ENCODE assay signal across 19 cellular contexts in the genomic region with DNA sequence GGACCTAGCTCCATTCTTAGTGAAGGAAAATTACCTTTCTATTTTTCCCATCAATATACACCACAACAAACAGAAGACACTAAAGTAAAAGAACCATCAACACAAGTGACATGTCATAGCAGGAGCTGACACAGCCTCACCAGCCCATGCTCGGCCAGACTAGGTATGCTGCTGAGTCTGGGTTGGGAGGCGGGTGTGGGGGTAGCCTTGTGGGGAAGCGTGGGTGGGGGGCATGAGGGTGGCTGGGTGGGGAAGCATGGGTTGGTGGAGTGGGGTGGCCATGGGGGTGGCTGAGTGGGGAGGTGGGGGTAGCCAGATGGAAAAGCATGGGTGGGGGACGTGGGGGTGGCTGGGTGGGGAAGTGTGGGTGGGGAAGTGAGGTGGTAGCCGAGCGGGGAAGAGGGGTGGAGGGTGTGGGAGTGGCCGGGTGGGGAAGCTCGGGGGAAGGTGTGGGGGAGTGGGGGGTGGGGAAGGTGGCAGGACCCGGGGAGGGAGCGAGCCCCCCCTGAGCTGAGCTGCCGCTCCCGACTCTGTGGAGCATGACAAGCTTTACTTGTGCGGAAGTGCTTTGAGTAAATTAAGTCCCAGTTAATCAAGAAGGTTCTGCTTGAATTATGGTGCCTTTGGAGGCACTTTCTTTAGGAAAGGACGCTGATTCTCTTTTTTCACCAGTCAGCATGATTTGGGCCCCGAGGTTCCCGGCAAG.
DNase-seq lines count a peak whose midpoint lies in the region; ATAC-seq and TF ChIP-seq lines count a peak whose summit lies in the region.
"Had no signal": no experiment of that assay in that cellular context is flagged by ENCODE, and none has a peak within 500 bp of the region (broad histone marks: within the 10 kb centered on the region; RNA-seq: fewer than 3 reads in every experiment).

No MANE protein-coding gene starts in this region.

- no peaks in the 10 kb centered on the region for H3K9me3 Mint-ChIP-seq in activated T-cell treated with anti-CD3 and anti-CD28 coated beads, Interleukin-2, amount 50 U/mL, for 72 hours
- H3K9me3 Mint-ChIP-seq in activated T-cell treated with anti-CD3 and anti-CD28 coated beads, Interleukin-2, amount 50 U/mL, for 24 hours, result no peaks in the 10 kb centered on the region
- peaks cover 0 to 3% (median 0%) of the 10 kb centered on the region in 11 donors for H3K9me3 Mint-ChIP-seq in naive thymus-derived CD4-positive, alpha-beta T cell
- H3K9me3 Mint-ChIP-seq: activated naive CD4-positive, alpha-beta T cell treated with anti-CD3 and anti-CD28 coated beads, Interleukin-2, amount 10 ng/mL, durations not matched to agents 7 days and 5 days; CD4-positive, CD25-positive, alpha-beta regulatory T cell had no signal

- peaks cover 4% of the 10 kb centered on the region for H3K27me3 Mint-ChIP-seq in activated T-cell treated with anti-CD3 and anti-CD28 coated beads, Interleukin-2, amount 50 U/mL, for 72 hours (ENCODE audit: low read depth)
- peaks cover 14% of the 10 kb centered on the region for H3K27me3 Mint-ChIP-seq in activated T-cell treated with anti-CD3 and anti-CD28 coated beads, Interleukin-2, amount 50 U/mL, for 24 hours
- peaks cover 4 to 24% (median 6%) of the 10 kb centered on the region in 5 donors for H3K27me3 Mint-ChIP-seq in naive thymus-derived CD4-positive, alpha-beta T cell
- H3K27me3 Mint-ChIP-seq: CD4-positive, CD25-positive, alpha-beta regulatory T cell had no signal

- no peak overlapping the region for H3K4me3 ChIP-seq in naive thymus-derived CD4-positive, alpha-beta T cell (ENCODE audit: low read length)
- H3K4me3 ChIP-seq in upper lobe of right lung (no peak overlapping the region), right atrium auricular region (no peak overlapping the region)
- H3K4me3 ChIP-seq: left lung, MG63, mucosa of descending colon, SJSA1, testis had no signal

- ATAC-seq in activated T-cell treated with anti-CD3 and anti-CD28 coated beads, Interleukin-2, amount 50 U/mL, for 72 hours (replicated peaks in 1 of 2), result peak; percentile 11 to 25
- no peak for ATAC-seq in naive thymus-derived CD4-positive, alpha-beta T cell
- ATAC-seq in upper lobe of right lung, result no peak
- ATAC-seq: left lung, mucosa of descending colon had no signal

- DNase-seq in activated T-cell treated with anti-CD3 and anti-CD28 coated beads, Interleukin-2, amount 50 U/mL, for 72 hours, result no peak
- DNase-seq in activated T-cell treated with anti-CD3 and anti-CD28 coated beads, Interleukin-2, amount 50 U/mL, for 24 hours, result no peak
- DNase-seq in activated CD8-positive, alpha-beta memory T cell treated with anti-CD3 and anti-CD28 coated beads, Interleukin-2, amount 50 U/mL, for 48 hours, result peak; percentile 40
- DNase-seq in naive thymus-derived CD4-positive, alpha-beta T cell, result peak in 1 of 9 donors; percentile 7
- DNase-seq in upper lobe of right lung (peak; percentile 37), right atrium auricular region (ENCODE audit: low spot score) (no peak), COLO829 (ENCODE audit: low spot score) (no peak), RKO (ENCODE audit: low spot score) (no peak)
- DNase-seq: activated B cell treated with CpG ODN at 0.5 μM for 24 hours; activated naive CD4-positive, alpha-beta T cell treated with anti-CD3 and anti-CD28 coated beads, Interleukin-2, amount 10 ng/mL, durations not matched to agents 7 days and 5 days; CD4-positive, CD25-positive, alpha-beta regulatory T cell; DMS79 treated with DMSO at 0.1 percent for 48 hours; left lung; MG63; mucosa of descending colon; T-helper 2 cell; testis had no signal

- no peaks in the 10 kb centered on the region for H3K36me3 ChIP-seq in naive thymus-derived CD4-positive, alpha-beta T cell (ENCODE audit: control insufficient read depth in 2 of 3, insufficient read depth in 3 of 3, low read length in 3 of 3)
- H3K36me3 ChIP-seq in upper lobe of right lung, result no peaks in the 10 kb centered on the region
- H3K36me3 ChIP-seq in right atrium auricular region, result no peaks in the 10 kb centered on the region
- H3K36me3 ChIP-seq: left lung, MG63, SJSA1 had no signal

- H3K36me3 Mint-ChIP-seq in activated T-cell treated with anti-CD3 and anti-CD28 coated beads, Interleukin-2, amount 50 U/mL, for 72 hours (ENCODE audit: insufficient read depth in 2 of 2), result no peaks in the 10 kb centered on the region
- no peaks in the 10 kb centered on the region for H3K36me3 Mint-ChIP-seq in activated T-cell treated with anti-CD3 and anti-CD28 coated beads, Interleukin-2, amount 50 U/mL, for 24 hours (ENCODE audit: low read depth)
- no peaks in the 10 kb centered on the region for H3K36me3 Mint-ChIP-seq in naive thymus-derived CD4-positive, alpha-beta T cell
- H3K36me3 Mint-ChIP-seq: activated naive CD4-positive, alpha-beta T cell treated with anti-CD3 and anti-CD28 coated beads, Interleukin-2, amount 10 ng/mL, durations not matched to agents 7 days and 5 days; CD4-positive, CD25-positive, alpha-beta regulatory T cell had no signal

- no peak overlapping the region for H3K4me3 Mint-ChIP-seq in activated T-cell treated with anti-CD3 and anti-CD28 coated beads, Interleukin-2, amount 50 U/mL, for 72 hours
- H3K4me3 Mint-ChIP-seq in activated T-cell treated with anti-CD3 and anti-CD28 coated beads, Interleukin-2, amount 50 U/mL, for 24 hours, result no peak overlapping the region
- peak overlapping the region in 9 of 10 donors; percentile 9 to 58 (median 46) for H3K4me3 Mint-ChIP-seq in naive thymus-derived CD4-positive, alpha-beta T cell
- H3K4me3 Mint-ChIP-seq: activated B cell treated with CpG ODN at 0.5 μM for 24 hours; activated naive CD4-positive, alpha-beta T cell treated with anti-CD3 and anti-CD28 coated beads, Interleukin-2, amount 10 ng/mL, durations not matched to agents 7 days and 5 days; CD4-positive, CD25-positive, alpha-beta regulatory T cell had no signal

- no peak overlapping the region for H3K27ac Mint-ChIP-seq in activated T-cell treated with anti-CD3 and anti-CD28 coated beads, Interleukin-2, amount 50 U/mL, for 72 hours
- no peak overlapping the region for H3K27ac Mint-ChIP-seq in activated T-cell treated with anti-CD3 and anti-CD28 coated beads, Interleukin-2, amount 50 U/mL, for 24 hours
- H3K27ac Mint-ChIP-seq in naive thymus-derived CD4-positive, alpha-beta T cell, result peak overlapping the region in 1 of 9 donors; percentile 29
- H3K27ac Mint-ChIP-seq: activated B cell treated with CpG ODN at 0.5 μM for 24 hours; activated naive CD4-positive, alpha-beta T cell treated with anti-CD3 and anti-CD28 coated beads, Interleukin-2, amount 10 ng/mL, durations not matched to agents 7 days and 5 days; CD4-positive, CD25-positive, alpha-beta regulatory T cell had no signal

- CTCF ChIA-PET in naive thymus-derived CD4-positive, alpha-beta T cell (lab: Charles Lee), result no interaction called here

- H3K27me3 ChIP-seq in naive thymus-derived CD4-positive, alpha-beta T cell (ENCODE audit: control insufficient read depth in 2 of 2, insufficient read depth in 2 of 2, low read length in 2 of 2), result no peaks in the 10 kb centered on the region
- H3K27me3 ChIP-seq in upper lobe of right lung (no peaks in the 10 kb centered on the region), right atrium auricular region (no peaks in the 10 kb centered on the region)
- H3K27me3 ChIP-seq: left lung, MG63, SJSA1, testis had no signal

- H3K4me1 ChIP-seq in naive thymus-derived CD4-positive, alpha-beta T cell (ENCODE audit: control insufficient read depth in 2 of 2, insufficient read depth in 2 of 2, low read length in 2 of 2), result peaks cover 0 to 4% of the 10 kb centered on the region in 2 donors
- H3K4me1 ChIP-seq in upper lobe of right lung, result no peaks in the 10 kb centered on the region
- peaks cover 0 to 46% of the 10 kb centered on the region in 2 donors for H3K4me1 ChIP-seq in right atrium auricular region
- H3K4me1 ChIP-seq: left lung, SJSA1, testis had no signal

- TF ChIP-seq CTCF in upper lobe of right lung (IDR thresholded peaks at IDR 0.05), result no peak
- no peak for TF ChIP-seq CTCF in right atrium auricular region (IDR thresholded peaks at IDR 0.05)

- intact Hi-C loops in naive thymus-derived CD4-positive, alpha-beta T cell (cut with micrococcal nuclease), result no loop called here
- intact Hi-C loops in upper lobe of right lung (cut with DNase I), result no loop called here

- peaks cover 31% of the 10 kb centered on the region for H3K4me1 Mint-ChIP-seq in activated T-cell treated with anti-CD3 and anti-CD28 coated beads, Interleukin-2, amount 50 U/mL, for 72 hours (ENCODE audit: low read depth)
- H3K4me1 Mint-ChIP-seq in activated T-cell treated with anti-CD3 and anti-CD28 coated beads, Interleukin-2, amount 50 U/mL, for 24 hours (ENCODE audit: low read depth), result peaks cover 16% of the 10 kb centered on the region
- H3K4me1 Mint-ChIP-seq in naive thymus-derived CD4-positive, alpha-beta T cell, result peaks cover 0 to 38% (median 22%) of the 10 kb centered on the region in 7 donors
- H3K4me1 Mint-ChIP-seq: activated B cell treated with CpG ODN at 0.5 μM for 24 hours had no signal

- H3K9me3 ChIP-seq in naive thymus-derived CD4-positive, alpha-beta T cell (ENCODE audit: control insufficient read depth in 2 of 3, low read length in 3 of 3), result no peaks in the 10 kb centered on the region
- H3K9me3 ChIP-seq in upper lobe of right lung (no peaks in the 10 kb centered on the region), right atrium auricular region (no peaks in the 10 kb centered on the region)
- H3K9me3 ChIP-seq: left lung, MG63, mucosa of descending colon, SJSA1, testis had no signal

- POLR2A ChIA-PET in naive thymus-derived CD4-positive, alpha-beta T cell (lab: Charles Lee), result no interaction called here

- H3K27ac ChIP-seq in naive thymus-derived CD4-positive, alpha-beta T cell (ENCODE audit: low read depth, low read length), result no peak overlapping the region
- H3K27ac ChIP-seq in upper lobe of right lung (no peak overlapping the region), right atrium auricular region (no peak overlapping the region)
- H3K27ac ChIP-seq: GM23248, left lung, SJSA1, testis had no signal

Comparison
In these comparisons a context has a peak if more than half of its experiments do, and no peak if none do; other contexts are left out.
1. ATAC-seq: peak in activated T-cell treated with anti-CD3 and anti-CD28 coated beads, Interleukin-2, amount 50 U/mL, for 72 hours (2 of 2); none in naive thymus-derived CD4-positive, alpha-beta T cell (single experiment) and upper lobe of right lung (single experiment).
2. DNase-seq: peak in activated CD8-positive, alpha-beta memory T cell treated with anti-CD3 and anti-CD28 coated beads, Interleukin-2, amount 50 U/mL, for 48 hours (single experiment) and upper lobe of right lung (single experiment); none in activated T-cell treated with anti-CD3 and anti-CD28 coated beads, Interleukin-2, amount 50 U/mL, for 72 hours (0 of 2), activated T-cell treated with anti-CD3 and anti-CD28 coated beads, Interleukin-2, amount 50 U/mL, for 24 hours (single experiment), right atrium auricular region (single experiment), COLO829 (single experiment) and RKO (single experiment).
3. H3K4me3 Mint-ChIP-seq: peak in naive thymus-derived CD4-positive, alpha-beta T cell (9 of 10); none in activated T-cell treated with anti-CD3 and anti-CD28 coated beads, Interleukin-2, amount 50 U/mL, for 72 hours (0 of 2) and activated T-cell treated with anti-CD3 and anti-CD28 coated beads, Interleukin-2, amount 50 U/mL, for 24 hours (single experiment).